Comparison of ENCODE assay signal across 23 cellular contexts in the genomic region with DNA sequence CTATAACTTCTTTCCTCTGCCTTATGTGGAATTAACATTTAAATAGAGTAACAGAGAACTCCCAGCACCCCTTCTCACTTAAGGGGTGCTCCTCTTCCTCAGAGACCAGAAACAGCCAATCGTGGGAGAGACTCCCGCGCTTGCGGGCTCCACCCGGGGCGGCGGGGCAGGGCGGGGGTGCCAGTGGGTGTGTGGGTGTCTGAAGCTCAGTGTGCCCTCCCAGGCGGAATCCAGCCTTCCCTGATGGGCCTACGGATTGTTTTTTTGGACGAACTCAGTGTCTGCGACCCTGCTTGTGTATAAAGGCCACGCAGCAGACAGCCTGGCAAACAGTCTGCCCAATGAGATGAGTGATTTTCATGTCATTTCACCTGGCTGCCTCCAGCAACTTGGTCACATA. TPM values are rescaled to one million over a fixed set of nuclear protein-coding genes. Genes with fewer than 3 reads are reported as not detected.
DNase-seq lines count a peak whose midpoint lies in the region; ATAC-seq, FAIRE-seq and TF ChIP-seq lines count a peak whose summit lies in the region.
"Had no signal": no experiment of that assay in that cellular context is flagged by ENCODE, and none has a peak within 500 bp of the region (broad histone marks: within the 10 kb centered on the region; RNA-seq: fewer than 3 reads in every experiment).

No MANE protein-coding gene starts in this region.

- H3K4me3 ChIP-seq in CD8-positive, alpha-beta T cell (ENCODE audit: low read depth, low read length) = no peak overlapping the region
- H3K4me3 ChIP-seq in HUES6 (ENCODE audit: low read depth, low read length) (no peak overlapping the region), H1 (ENCODE audit: extremely low read depth in 1 of 4, insufficient read depth in 2 of 4, low read depth in 3 of 4, low read length in 4 of 4) (peak overlapping the region in 1 of 4 experiments; percentile 46; a peak in 1 of 8 replicates), trophoblast cell (ENCODE audit: low read depth, low read length) (no peak overlapping the region), gastroesophageal sphincter (no peak overlapping the region)
- H3K4me3 ChIP-seq: GM23248 had no signal

- H3K9me3 ChIP-seq in CD8-positive, alpha-beta T cell (ENCODE audit: low read length) = no peaks in the 10 kb centered on the region
- H3K9me3 ChIP-seq in HUES6 (ENCODE audit: control insufficient read depth, insufficient read depth, low read depth, low read length) (no peaks in the 10 kb centered on the region), H1 (ENCODE audit: insufficient read depth in 2 of 2, low read depth in 1 of 2, low read length in 1 of 2) (no peaks in the 10 kb centered on the region), trophoblast cell (ENCODE audit: insufficient read depth, low read depth, low read length) (peaks cover 3% of the 10 kb centered on the region), gastroesophageal sphincter (no peaks in the 10 kb centered on the region)

- H2BK12ac ChIP-seq in H1 (ENCODE audit: low read depth, low read length) (peak overlapping the region; percentile 72; the same call in 1 of the 2 replicates), trophoblast cell (ENCODE audit: low read length) (no peak overlapping the region)

- no peak overlapping the region for H4K12ac ChIP-seq in trophoblast cell (ENCODE audit: low read depth, low read length)

- H2BK15ac ChIP-seq in H1 (ENCODE audit: low read length) = 0 out of 2 replicates have a peak overlapping the region, but pooled peaks have one; percentile 10

- TF ChIP-seq CTCF in CD8-positive, alpha-beta T cell (IDR thresholded peaks at IDR 0.05) = no peak
- TF ChIP-seq CTCF in H1 (IDR thresholded peaks at IDR 0.05; ENCODE audit: control extremely low read depth in 1 of 3, insufficient read depth in 1 of 3, low read depth in 1 of 3, low read length in 3 of 3) (no peak), gastroesophageal sphincter (IDR thresholded peaks at IDR 0.05) (no peak)

- H3K36me3 Mint-ChIP-seq in CD8-positive, alpha-beta T cell = peaks cover 53% of the 10 kb centered on the region
- H3K36me3 Mint-ChIP-seq: IgD-negative memory B cell had no signal

- H3K56ac ChIP-seq in H1 (replicated peaks; ENCODE audit: insufficient read length, low read depth, low read length) = no peak overlapping the region

- CTCF ChIA-PET in CD8-positive, alpha-beta T cell (lab: Charles Lee) = interaction anchor here (0.8 to 1.6 kb wide), 2 partner anchors 12 to 14 kb away, joined by 3 to 4 read pairs; no protein-coding TSS in a partner anchor
- CTCF ChIA-PET in H1 (lab: Charles Lee; ENCODE audit: partially characterized antibody) = interaction anchor here (0.8 to 2.7 kb wide), 6 partner anchors 8 to 53 kb away, joined by 3 to 6 read pairs (median 3); no protein-coding TSS in a partner anchor

- peaks cover 45% of the 10 kb centered on the region for H3K4me1 ChIP-seq in CD8-positive, alpha-beta T cell (ENCODE audit: insufficient read depth, low read length)
- H3K4me1 ChIP-seq in HUES6 (ENCODE audit: control insufficient read depth, insufficient read depth, low read length) (peaks cover 68% of the 10 kb centered on the region), H1 (replicated peaks in 1 of 4; ENCODE audit: control insufficient read depth in 3 of 4, insufficient read depth in 4 of 4, low read length in 3 of 4) (peaks cover 33 to 57% (median 49%) of the 10 kb centered on the region in 4 experiments), trophoblast cell (ENCODE audit: control insufficient read depth in 1 of 2, insufficient read depth in 2 of 2, low read length in 2 of 2) (peaks cover 10 to 28% of the 10 kb centered on the region in 2 experiments), gastroesophageal sphincter (peaks cover 0 to 16% (median 9%) of the 10 kb centered on the region in 3 donors)

- no peak for TF ChIP-seq POLR2A in H1 (IDR thresholded peaks at IDR 0.05; ENCODE audit: control extremely low read depth in 1 of 2, low read depth in 2 of 2, low read length in 2 of 2)
- TF ChIP-seq POLR2A in gastroesophageal sphincter (IDR thresholded peaks at IDR 0.05) = no peak

- no peak overlapping the region for H3K23ac ChIP-seq in H1 (ENCODE audit: insufficient read length)
- no peak overlapping the region for H3K23ac ChIP-seq in trophoblast cell (ENCODE audit: low read length)

- no peak for FAIRE-seq in H1 (lab: Jason Lieb, UNC)
- FAIRE-seq: GM12891, GM18507 had no signal

- no peak for TF ChIP-seq EP300 in H1 (IDR thresholded peaks at IDR 0.05; ENCODE audit: borderline replicate concordance in 1 of 2, low read depth in 2 of 2, low read length in 2 of 2)
- no peak for TF ChIP-seq EP300 in gastroesophageal sphincter (IDR thresholded peaks at IDR 0.05)

- intact Hi-C loops in CD8-positive, alpha-beta T cell (cut with DNase I, micrococcal nuclease) = loop anchor here (10.0 kb wide), 3 partner anchors 518 to 1818 kb away; a partner anchor contains a TSS

- H2AK5ac ChIP-seq in H1 (ENCODE audit: low read depth, low read length) (0 out of 2 replicates have a peak overlapping the region, but pooled peaks have one; percentile 68), trophoblast cell (ENCODE audit: low read length) (no peak overlapping the region)

- no peaks in the 10 kb centered on the region for H3K27me3 ChIP-seq in CD8-positive, alpha-beta T cell (ENCODE audit: insufficient read depth, low read length)
- no peaks in the 10 kb centered on the region for H3K27me3 ChIP-seq in HUES6 (ENCODE audit: control insufficient read depth, insufficient read depth, low read length)
- no peaks in the 10 kb centered on the region for H3K27me3 ChIP-seq in H1 (replicated peaks in 1 of 4; ENCODE audit: control insufficient read depth in 3 of 4, extremely low read depth in 1 of 4, insufficient read depth in 3 of 4, low read length in 3 of 4)
- no peaks in the 10 kb centered on the region for H3K27me3 ChIP-seq in trophoblast cell (ENCODE audit: insufficient read depth, low read length)
- H3K27me3 ChIP-seq in gastroesophageal sphincter = no peaks in the 10 kb centered on the region

- peaks cover 12% of the 10 kb centered on the region for H3K23me2 ChIP-seq in H1 (ENCODE audit: low read depth, low read length)

- no peak overlapping the region for H3K4me3 Mint-ChIP-seq in CD8-positive, alpha-beta T cell
- H3K4me3 Mint-ChIP-seq: HFFc6 had no signal

- POLR2A ChIA-PET in CD8-positive, alpha-beta T cell (lab: Charles Lee) = no interaction called here
- POLR2A ChIA-PET in H1 (lab: Charles Lee; ENCODE audit: partially characterized antibody) = interaction anchor here (0.6 to 12.4 kb wide), 14 partner anchors 7 to 358 kb away, joined by 3 to 155 read pairs (median 6); no protein-coding TSS in a partner anchor

- peak overlapping the region; percentile 47 for H3K9ac ChIP-seq in HUES6 (ENCODE audit: low read length)
- no peak overlapping the region for H3K9ac ChIP-seq in H1 (replicated peaks in 1 of 4; ENCODE audit: extremely low read depth in 1 of 4, low read depth in 3 of 4, low read length in 3 of 4)
- no peak overlapping the region for H3K9ac ChIP-seq in trophoblast cell (ENCODE audit: low read length)
- H3K9ac ChIP-seq: GM23248 had no signal

- H3K4me1 Mint-ChIP-seq in CD8-positive, alpha-beta T cell (ENCODE audit: low read depth) = peaks cover 61% of the 10 kb centered on the region

- no peaks in the 10 kb centered on the region for H3K27me3 Mint-ChIP-seq in CD8-positive, alpha-beta T cell (ENCODE audit: low read depth)
- H3K27me3 Mint-ChIP-seq: B cell, IgD-negative memory B cell had no signal

- ATAC-seq in CD8-positive, alpha-beta T cell = no peak
- ATAC-seq in HG02981 (IDR thresholded peaks at IDR 0.05; ENCODE audit: unreplicated experiment) (no peak), GM19395 (IDR thresholded peaks at IDR 0.05; ENCODE audit: unreplicated experiment) (no peak), gastroesophageal sphincter (no peak)
- ATAC-seq: SK-N-SH treated with all-trans-retinoic acid at 6 μM for 48 hours had no signal

- TF ChIP-seq RAD21 in H1 (IDR thresholded peaks at IDR 0.05 in 1 of 2, conservative IDR thresholded peaks at IDR 0.05 in 1 of 2; ENCODE audit: low read depth in 2 of 2, low read length in 2 of 2) = no peak

- H2BK120ac ChIP-seq in H1 (replicated peaks; ENCODE audit: low read depth, low read length) (no peak overlapping the region), trophoblast cell (ENCODE audit: insufficient read depth, low read length, poor library complexity) (no peak overlapping the region)

- H2AFZ ChIP-seq in H1 (ENCODE audit: low read length) = no peak overlapping the region
- H2AFZ ChIP-seq in trophoblast cell (ENCODE audit: insufficient read depth, low read length, poor library complexity) = no peak overlapping the region
- H2AFZ ChIP-seq: GM23248 had no signal

- H3K4me2 ChIP-seq in H1 (ENCODE audit: insufficient read depth in 1 of 2, low read depth in 2 of 2, low read length in 2 of 2) = peak overlapping the region; percentile 60 to 93; a peak in 2 of 4 replicates
- H3K4me2 ChIP-seq in trophoblast cell (ENCODE audit: low read length) = no peak overlapping the region

- peaks cover 18% of the 10 kb centered on the region for H3K36me3 ChIP-seq in CD8-positive, alpha-beta T cell (ENCODE audit: insufficient read depth, low read length)
- peaks cover 75% of the 10 kb centered on the region for H3K36me3 ChIP-seq in HUES6 (ENCODE audit: control insufficient read depth, insufficient read depth, low read length)
- peaks cover 3 to 87% (median 31%) of the 10 kb centered on the region in 4 experiments for H3K36me3 ChIP-seq in H1 (ENCODE audit: control insufficient read depth in 2 of 4, insufficient read depth in 4 of 4, low read length in 3 of 4)
- peaks cover 24 to 44% of the 10 kb centered on the region in 2 experiments for H3K36me3 ChIP-seq in trophoblast cell (ENCODE audit: control insufficient read depth in 1 of 2, insufficient read depth in 2 of 2, low read length in 2 of 2)
- H3K36me3 ChIP-seq in gastroesophageal sphincter = peaks cover 0 to 39% of the 10 kb centered on the region in 2 donors

- H2BK5ac ChIP-seq in H1 (ENCODE audit: low read depth, low read length) (peak overlapping the region; percentile 86; the same call in 1 of the 2 replicates), trophoblast cell (ENCODE audit: low read depth, low read length, poor library complexity) (no peak overlapping the region)

- peak overlapping the region; percentile 42; the same call in 1 of the 2 replicates for H3K18ac ChIP-seq in H1 (ENCODE audit: extremely low read depth, low read length)
- H3K18ac ChIP-seq in trophoblast cell (ENCODE audit: low read length) = no peak overlapping the region

- H4K91ac ChIP-seq in H1 (replicated peaks; ENCODE audit: insufficient read length, low read length) = peak overlapping the region; percentile 92
- H4K91ac ChIP-seq in trophoblast cell (ENCODE audit: low read depth, low read length) = no peak overlapping the region

- H4K20me1 ChIP-seq in H1 (replicated peaks in 1 of 2; ENCODE audit: control insufficient read depth in 1 of 2, insufficient read depth in 2 of 2, low read length in 2 of 2) = peaks cover 31 to 47% of the 10 kb centered on the region in 2 experiments

- H4K8ac ChIP-seq in H1 (ENCODE audit: extremely low read depth, insufficient read depth, low read length) (no peak overlapping the region; the same call in 1 of the 2 replicates), trophoblast cell (ENCODE audit: low read depth, low read length) (no peak overlapping the region)

- no peak overlapping the region; the same call in 1 of the 2 replicates for H2BK20ac ChIP-seq in H1 (ENCODE audit: low read length)

- peak overlapping the region; percentile 71 for H3K27ac Mint-ChIP-seq in CD8-positive, alpha-beta T cell
- H3K27ac Mint-ChIP-seq: HFFc6 had no signal

- 79% methylated on average over 13 of the region's 13 CpGs; no CpG with 5 or more reads in 1 of the 2 experiments for WGBS in H1 (ENCODE audit: extremely low coverage in 1 of 2, insufficient coverage in 1 of 2, insufficient read length in 1 of 2, insufficient replicate concordance in 2 of 2, low coverage in 1 of 2, low lambda C conversion rate in 2 of 2, missing lambda C conversion rate in 1 of 2), 2 experiments
- WGBS in trophoblast cell (ENCODE audit: extremely low coverage, insufficient coverage, insufficient read length) = no CpG with 5 or more reads among the region's 13 CpGs
- WGBS in gastroesophageal sphincter (ENCODE audit: low coverage in 1 of 2), 2 donors = no CpG with 5 or more reads among the region's 13 CpGs

- no peak overlapping the region for H4K5ac ChIP-seq in H1 (ENCODE audit: insufficient read length, low read depth, low read length)

- H3K79me2 ChIP-seq in H1 (ENCODE audit: control insufficient read depth in 1 of 2, insufficient read depth in 2 of 2, low read length in 2 of 2) = peaks cover 43 to 94% of the 10 kb centered on the region in 2 experiments
- peaks cover 20% of the 10 kb centered on the region for H3K79me2 ChIP-seq in trophoblast cell (ENCODE audit: control insufficient read depth, insufficient read depth, low read length, poor library complexity)

- H3K27ac ChIP-seq in CD8-positive, alpha-beta T cell (ENCODE audit: low read depth, low read length) = no peak overlapping the region
- H3K27ac ChIP-seq in HUES6 (ENCODE audit: low read depth, low read length) = peak overlapping the region; percentile 62
- H3K27ac ChIP-seq in H1 (ENCODE audit: low read depth, low read length) = no peak overlapping the region
- no peak overlapping the region for H3K27ac ChIP-seq in trophoblast cell (ENCODE audit: low read depth, low read length)
- no peak overlapping the region for H3K27ac ChIP-seq in gastroesophageal sphincter
- H3K27ac ChIP-seq: GM23248 had no signal

- no peak for DNase-seq in CD8-positive, alpha-beta T cell
- DNase-seq in H1 (ENCODE audit: low read depth in 1 of 2, low spot score in 2 of 2) (no peak), trophoblast cell (no peak)
- DNase-seq: DND-41; GDM1; GM23248; HFFc6; MV-4-11; NCI-H1436; NCI-H2029 treated with DMSO at 0.1 percent for 48 hours; NCI-H2171 treated with DMSO at 0.1 percent for 48 hours; NCI-H446 treated with DMSO at 0.1 percent for 48 hours; NK-92 treated with Interleukin-12 subunit alpha and Interleukin-12 subunit beta, amount 100 ng/mL, for 24 hours; SHP77 treated with DMSO at 0.1 percent for 48 hours had no signal

- peak overlapping the region; percentile 88 for H3K4ac ChIP-seq in H1 (replicated peaks; ENCODE audit: insufficient read length, low read depth, low read length)
- peak overlapping the region; percentile 65 for H3K4ac ChIP-seq in trophoblast cell (ENCODE audit: low read depth, low read length)

- peaks cover 18% of the 10 kb centered on the region for H3K79me1 ChIP-seq in H1 (ENCODE audit: low read depth, low read length)
- H3K79me1 ChIP-seq in trophoblast cell (ENCODE audit: low read length) = peaks cover 11% of the 10 kb centered on the region

- H3K9me3 Mint-ChIP-seq in CD8-positive, alpha-beta T cell = no peaks in the 10 kb centered on the region
- H3K9me3 Mint-ChIP-seq: HFFc6, IgD-negative memory B cell had no signal

- H3K14ac ChIP-seq in H1 (ENCODE audit: insufficient read length) (peak overlapping the region; percentile 54), trophoblast cell (ENCODE audit: low read length) (no peak overlapping the region)

RNA-seq across cellular contexts. Expression of a gene that starts 6.2 kb away (rescaled TPM):
- total RNA-seq in CD8-positive, alpha-beta T cell = 10 to 100 TPM; 25.4 to 28.0 TPM
- 454 and 455 TPM in 2 replicates for total RNA-seq in H1 (2021; fragmentation: NEBNext Ultra II Directional; extraction: Animal tissue kit (Norgen Biotek cat#: 25700))
- 229 and 389 TPM in 2 replicates for polyA plus RNA-seq in H1 (2011; rRNA removed)
- 208 TPM for polyA plus RNA-seq in H1 (2011; cell fraction: cytosol; rRNA removed)
- 390 TPM for polyA plus RNA-seq in H1 (2011; cell fraction: nucleus; rRNA removed)
- polyA plus RNA-seq in H1 (2012, experiment 1 of 2) = 308 to 381 TPM (median 333 TPM) in 4 replicates
- polyA plus RNA-seq in H1 (2012, experiment 2 of 2) = 197 TPM
- polyA plus RNA-seq in H1 (2013, experiment 1 of 2) = 230 TPM
- polyA plus RNA-seq in H1 (2013, experiment 2 of 2) = 221 TPM
- polyA minus RNA-seq in H1 (2011; rRNA and poly(A)+ RNA removed) = 172 and 251 TPM in 2 replicates
- 193 TPM for polyA minus RNA-seq in H1 (2011; cell fraction: cytosol; rRNA and poly(A)+ RNA removed)
- polyA minus RNA-seq in H1 (2011; cell fraction: nucleus; rRNA and poly(A)+ RNA removed) = 82.4 TPM
- polyA plus RNA-seq in trophoblast cell (2013) = 76.2 and 78.2 TPM in 2 replicates
- 10 to 100 TPM in 3 of 4 donors, 1 to 10 TPM in 1; 9.5 to 21.3 (median 18.5) TPM for total RNA-seq in gastroesophageal sphincter

Comparison
In these comparisons a context has a peak if more than half of its experiments do, and no peak if none do; other contexts are left out.
1. RNA of a gene that starts 6.2 kb away (total RNA-seq): 454 to 455 TPM in H1; 25.4 to 28.0 TPM in CD8-positive, alpha-beta T cell and 9.5 to 21.3 TPM in gastroesophageal sphincter; every median in the first group is over 10 times any median in the second.